In genomic region chrX:54181196-54181953, GRCh38 we compare ENCODE assay signal across 8 cellular contexts. TPM values are rescaled to one million over a fixed set of nuclear protein-coding genes. Genes with fewer than 3 reads are reported as not detected.
DNase-seq lines count a peak whose midpoint lies in the region; TF ChIP-seq lines count a peak whose summit lies in the region.

No MANE protein-coding gene starts in this region.

- no peaks in the 10 kb centered on the region for H3K27me3 ChIP-seq in smooth muscle cell (ENCODE audit: low read depth)

- CTCF ChIA-PET in RWPE1 (lab: Yijun Ruan, JAX), result no interaction called here

- peak overlapping the region; percentile 22 for H3K9ac ChIP-seq in smooth muscle cell (ENCODE audit: low read depth)

- peaks cover 12% of the 10 kb centered on the region for H3K4me1 ChIP-seq in smooth muscle cell (ENCODE audit: low read depth)

- H3K4me3 ChIP-seq in smooth muscle cell, result peak overlapping the region; percentile 61

- WGBS in smooth muscle cell (ENCODE audit: low lambda C conversion rate), result 51% methylated on average over 4 of the region's 4 CpGs

- H4K20me1 ChIP-seq in smooth muscle cell (ENCODE audit: low read depth), result no peaks in the 10 kb centered on the region

- H3K36me3 ChIP-seq in smooth muscle cell (ENCODE audit: low read depth), result no peaks in the 10 kb centered on the region

- H3K4me2 ChIP-seq in smooth muscle cell, result peak overlapping the region; percentile 85

- POLR2A ChIA-PET in RWPE1 (lab: Yijun Ruan, JAX; ENCODE audit: low non-redundant PET), result interaction anchor here (1.1 kb wide), 1 partner anchor 138 kb away, joined by 4 read pairs; no protein-coding TSS in a partner anchor

- H3F3A ChIP-seq in smooth muscle cell (ENCODE audit: low read depth), result no peaks in the 10 kb centered on the region

- H3K79me2 ChIP-seq in smooth muscle cell (ENCODE audit: low read depth), result peaks cover 36% of the 10 kb centered on the region

- peak; percentile 4 for DNase-seq in NCI-H2107 treated with DMSO at 0.1 percent for 48 hours (lab: John Stamatoyannopoulos, UW; ENCODE audit: unreplicated experiment)
- DNase-seq in NCI-H2107 (lab: John Stamatoyannopoulos, UW), result no peak
- peak; percentile 1 for DNase-seq in RWPE1 (ENCODE audit: low spot score)
- DNase-seq in fibroblast of gingiva (ENCODE audit: low read depth), result peak; percentile 37
- no peak for DNase-seq in smooth muscle cell (lab: John Stamatoyannopoulos, UW; ENCODE audit: unreplicated experiment)
- no peak for DNase-seq in activated CD4-positive, CD25-positive, alpha-beta regulatory T cell treated with anti-CD3 and anti-CD28 coated beads, Interleukin-2, amount 50 U/mL, for 72 hours
- DNase-seq in HuH-7.5 (ENCODE audit: low spot score), result no peak
- no peak for DNase-seq in A172 (ENCODE audit: low spot score)

- H2AFZ ChIP-seq in smooth muscle cell (ENCODE audit: low read depth), result no peak overlapping the region

- H3K9me3 ChIP-seq in smooth muscle cell (replicated peaks; ENCODE audit: low read depth), result no peaks in the 10 kb centered on the region

- H3K27ac ChIP-seq in RWPE1, result peak overlapping the region; percentile 62
- peak overlapping the region; percentile 87 for H3K27ac ChIP-seq in smooth muscle cell (ENCODE audit: low read depth)

- TF ChIP-seq CTCF in RWPE1 (conservative IDR thresholded peaks at IDR 0.05; ENCODE audit: low read depth) (no peak), smooth muscle cell (IDR thresholded peaks at IDR 0.05; ENCODE audit: borderline replicate concordance, insufficient read depth, poor library complexity, severe bottlenecking) (no peak)

RNA-seq across cellular contexts. Expression of gene FAM120C, which starts 1.7 kb away (rescaled TPM):
- 2.0 and 2.7 TPM in 2 replicates for total RNA-seq in smooth muscle cell
- 4.1 and 5.8 TPM in 2 replicates for polyA plus RNA-seq in smooth muscle cell
- total RNA-seq in A172 (2014; rRNA removed; shearing (Covaris generic)), result 2.4 and 3.5 TPM in 2 replicates

Comparison
In these comparisons a context has a peak if more than half of its experiments do, and no peak if none do; other contexts are left out.
1. DNase-seq: peak in NCI-H2107 treated with DMSO at 0.1 percent for 48 hours (single experiment), RWPE1 (single experiment) and fibroblast of gingiva (single experiment); none in NCI-H2107 (single experiment), smooth muscle cell (single experiment), activated CD4-positive, CD25-positive, alpha-beta regulatory T cell treated with anti-CD3 and anti-CD28 coated beads, Interleukin-2, amount 50 U/mL, for 72 hours (single experiment), HuH-7.5 (single experiment) and A172 (single experiment).